In the genomic region with DNA sequence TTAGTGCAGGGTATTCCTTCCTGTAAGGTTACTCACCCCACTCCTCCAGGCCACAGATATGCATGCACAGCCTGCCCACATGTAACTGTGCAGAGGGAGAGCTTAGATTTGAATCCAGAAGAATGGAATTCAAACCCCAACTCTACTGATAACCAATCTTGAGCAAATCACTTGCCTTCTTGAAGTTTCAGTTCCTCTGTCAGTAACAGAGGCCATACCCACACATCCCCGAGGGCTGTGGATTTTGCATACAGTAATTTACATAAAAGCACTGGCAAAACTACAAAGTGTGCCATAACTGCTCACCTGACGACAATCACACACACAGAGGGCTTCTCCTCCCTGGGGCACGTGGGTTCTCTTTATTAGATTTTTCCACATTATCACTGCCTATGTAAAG, we compare ENCODE assay signal across 7 cellular contexts. TPM values are rescaled to one million over a fixed set of nuclear protein-coding genes. Genes with fewer than 3 reads are reported as not detected.
DNase-seq lines count a peak whose midpoint lies in the region; ATAC-seq and TF ChIP-seq lines count a peak whose summit lies in the region.

No MANE protein-coding gene starts in this region.

- TF ChIP-seq CTCF in natural killer cell (IDR thresholded peaks at IDR 0.05) (no peak), left lung (IDR thresholded peaks at IDR 0.05) (no peak)

- H3K36me3 Mint-ChIP-seq in natural killer cell, result peaks cover 31% of the 10 kb centered on the region

- peaks cover 100% of the 10 kb centered on the region in 2 donors for H3K4me1 Mint-ChIP-seq in natural killer cell

- no peaks in the 10 kb centered on the region for H3K9me3 ChIP-seq in left lung

- H3K27ac ChIP-seq in left lung, result no peak overlapping the region

- peak overlapping the region; percentile 87 for H3K4me3 Mint-ChIP-seq in natural killer cell

- ATAC-seq in GM18909 (IDR thresholded peaks at IDR 0.05; ENCODE audit: poor library complexity, unreplicated experiment), result peak; percentile 96
- peak; percentile 97 for ATAC-seq in HG02610 (IDR thresholded peaks at IDR 0.05; ENCODE audit: unreplicated experiment)
- peak; percentile 14 to 25 (median 23) for ATAC-seq in natural killer cell
- ATAC-seq in left colon, result no peak
- ATAC-seq in left lung, result no peak

- peak; percentile 64 for DNase-seq in MV-4-11 (lab: John Stamatoyannopoulos, UW)
- peak; percentile 19 for DNase-seq in natural killer cell
- DNase-seq in left colon, result no peak
- no peak for DNase-seq in left lung
- DNase-seq in SHP77 treated with DMSO at 0.1 percent for 48 hours (lab: John Stamatoyannopoulos, UW), result no peak

- H3K4me3 ChIP-seq in left lung, result no peak overlapping the region

- H3K27me3 ChIP-seq in left lung, result peaks cover 0 to 14% of the 10 kb centered on the region in 2 donors

- intact Hi-C loops in natural killer cell (cut with micrococcal nuclease), result loop anchor here (1.0 kb wide), 2 partner anchors 11 to 17 kb away; no protein-coding TSS in a partner anchor
- intact Hi-C loops in left colon (cut with DNase I, micrococcal nuclease), result no loop called here
- intact Hi-C loops in left lung (cut with DNase I), result no loop called here

- no peaks in the 10 kb centered on the region for H3K9me3 Mint-ChIP-seq in natural killer cell

- no peaks in the 10 kb centered on the region for H3K36me3 ChIP-seq in left lung

- peak overlapping the region; percentile 91 to 100 for H3K27ac Mint-ChIP-seq in natural killer cell

- no peaks in the 10 kb centered on the region for H3K4me1 ChIP-seq in left lung

- H3K27me3 Mint-ChIP-seq in natural killer cell (ENCODE audit: low read depth in 2 of 2), result no peaks in the 10 kb centered on the region

RNA-seq across cellular contexts. Expression of a gene that starts 18.7 kb away (rescaled TPM):
- total RNA-seq in natural killer cell (1,000 to 10,000 TPM; 1,027 to 1,374 (median 1,309) TPM), left colon (1 to 10 TPM; 2.0 to 5.2 TPM), left lung (1 to 10 TPM; 5.3 to 5.6 TPM)

RNA-seq across cellular contexts. Expression of a gene that starts 53.9 kb away (rescaled TPM):
- total RNA-seq in natural killer cell (10 to 100 TPM in 1 of 3 donors, 1 to 10 TPM in 2; 6.7 to 15.8 (median 8.9) TPM), left colon (10 to 100 TPM; 48.9 to 67.9 TPM), left lung (100 to 1,000 TPM; 132 to 157 TPM)

Comparison
In these comparisons a context has a peak if more than half of its experiments do, and no peak if none do; other contexts are left out.
1. ATAC-seq: peak in GM18909 (single experiment), HG02610 (single experiment) and natural killer cell (3 of 3); none in left colon (single experiment) and left lung (single experiment).
2. DNase-seq: peak in MV-4-11 (single experiment) and natural killer cell (single experiment); none in left colon (0 of 2), left lung (0 of 2) and SHP77 treated with DMSO at 0.1 percent for 48 hours (single experiment).
3. RNA of a gene that starts 18.7 kb away (total RNA-seq): 1,027 to 1,374 TPM in natural killer cell; 5.3 to 5.6 TPM in left lung and 2.0 to 5.2 TPM in left colon; every median in the first group is over 100 times any median in the second.